Comparison of ENCODE assay signal across 31 cellular contexts in genomic region chr7:29852457-29852856, GRCh38. TPM values are rescaled to one million over a fixed set of nuclear protein-coding genes. Genes with fewer than 3 reads are reported as not detected.
"Had no signal": no experiment of that assay in that cellular context is flagged by ENCODE, and none has a peak within 500 bp of the region (broad histone marks: within the 10 kb centered on the region; RNA-seq: fewer than 3 reads in every experiment).

No MANE protein-coding gene starts in this region.

- H3K9me3 ChIP-seq: esophagus squamous epithelium, neutrophil, suprapubic skin, tibial artery had no signal

- H3K27ac ChIP-seq: brain microvascular endothelial cell, esophagus squamous epithelium, neutrophil, suprapubic skin, tibial artery, VCaP had no signal

- H3K9me3 Mint-ChIP-seq: endodermal cell; naive B cell; nephron progenitor cell; stimulated activated naive B cell treated with anti-CD40 and anti-IgM and Interleukin-4, amounts not matched to agents 10 μg/mL and 1 μg/mL and 100 μg/mL, for 72 hours; T-helper 1 cell treated with Interleukin-12 subunit alpha and Interleukin-12 subunit beta and Interleukin-4 antibody, amounts not matched to agents 30 μg/mL and 1 μg/mL, for 36 hours had no signal

- H3K36me3 ChIP-seq: brain microvascular endothelial cell, esophagus squamous epithelium, neutrophil, suprapubic skin, tibial artery had no signal

- H3K27me3 ChIP-seq: brain microvascular endothelial cell, neutrophil, suprapubic skin, tibial artery had no signal

- H3K4me3 Mint-ChIP-seq: activated naive CD8-positive, alpha-beta T cell; endodermal cell; naive B cell; nephron progenitor cell; stimulated activated naive B cell treated with anti-CD40 and anti-IgM and Interleukin-4, amounts not matched to agents 10 μg/mL and 1 μg/mL and 100 μg/mL, for 72 hours; T-helper 1 cell treated with Interleukin-12 subunit alpha and Interleukin-12 subunit beta and Interleukin-4 antibody, amounts not matched to agents 30 μg/mL and 1 μg/mL, for 36 hours had no signal

- H3K27ac Mint-ChIP-seq: activated naive CD8-positive, alpha-beta T cell; endodermal cell; naive B cell; nephron progenitor cell; progenitor cell of endocrine pancreas; stimulated activated naive B cell treated with anti-CD40 and anti-IgM and Interleukin-4, amounts not matched to agents 10 μg/mL and 1 μg/mL and 100 μg/mL, for 72 hours; T-helper 1 cell treated with Interleukin-12 subunit alpha and Interleukin-12 subunit beta and Interleukin-4 antibody, amounts not matched to agents 30 μg/mL and 1 μg/mL, for 36 hours had no signal

- DNase-seq: activated CD4-positive, alpha-beta T cell treated with anti-CD3 and anti-CD28 coated beads for 48 hours; activated CD4-positive, alpha-beta T cell treated with anti-CD3 and anti-CD28 coated beads, Interleukin-2, amount 50 U/mL, for 48 hours; activated CD8-positive, alpha-beta memory T cell treated with anti-CD3 and anti-CD28 coated beads for 24 hours; activated effector memory CD4-positive, alpha-beta T cell treated with Interleukin-2 at 50 U/mL for 16 hours; activated naive CD4-positive, alpha-beta T cell treated with Interleukin-2 at 50 U/mL for 16 hours; brain microvascular endothelial cell; central memory CD4-positive, alpha-beta T cell; endodermal cell; esophagus squamous epithelium; glutamatergic neuron; left ventricle myocardium superior; naive B cell; nephron progenitor cell; stimulated activated CD4-positive, alpha-beta T cell treated with anti-CD3 and anti-CD28 coated beads, Interleukin-15, amount 100 ng/mL, for 24 hours; stimulated activated CD4-positive, alpha-beta T cell treated with anti-CD3 and anti-CD28 coated beads, Interleukin-2, amount 100 ng/mL, for 24 hours; stimulated activated naive B cell treated with anti-CD40 and anti-IgM and Interleukin-4, amounts not matched to agents 10 μg/mL and 1 μg/mL and 100 μg/mL, for 72 hours; SW 1271; T-helper 9 cell; tibial artery had no signal

- H3K4me1 ChIP-seq: esophagus squamous epithelium, suprapubic skin, tibial artery had no signal

- H3K36me3 Mint-ChIP-seq: activated naive CD8-positive, alpha-beta T cell; naive B cell; stimulated activated naive B cell treated with anti-CD40 and anti-IgM and Interleukin-4, amounts not matched to agents 10 μg/mL and 1 μg/mL and 100 μg/mL, for 72 hours had no signal

- FAIRE-seq: astrocyte, frontal cortex, islet of Langerhans, TTC549 had no signal

- H3K4me1 Mint-ChIP-seq: naive B cell; stimulated activated naive B cell treated with anti-CD40 and anti-IgM and Interleukin-4, amounts not matched to agents 10 μg/mL and 1 μg/mL and 100 μg/mL, for 72 hours had no signal

- ATAC-seq: stimulated activated naive B cell treated with anti-CD40 and anti-IgM and Interleukin-4, amounts not matched to agents 10 μg/mL and 1 μg/mL and 100 μg/mL, for 72 hours had no signal

- H3K4me3 ChIP-seq: esophagus squamous epithelium, suprapubic skin, tibial artery had no signal

RNA-seq across cellular contexts. Expression of gene WIPF3, which starts 46.1 kb away (rescaled TPM):
- total RNA-seq: lung microvascular endothelial cell, osteocyte had no signal
